ENCODE assay signal across 2 cellular contexts in genomic region chr10:122033224-122033926, GRCh38.
TF ChIP-seq lines count a peak whose summit lies in the region.

No MANE protein-coding gene starts in this region.

TF ChIP-seq in GM12891, 5 proteins besides CTCF, POLR2A, EP300 and RAD21 (continued from another document):
- TF ChIP-seq SPI1 (IDR thresholded peaks at IDR 0.05; ENCODE audit: low read depth, low read length) = no peak

TF ChIP-seq in SK-N-SH, 30 proteins besides CTCF, POLR2A, EP300 and RAD21:
- TF ChIP-seq USF2 (IDR thresholded peaks at IDR 0.05; ENCODE audit: borderline replicate concordance, low read depth, low read length) (no peak), JUND (IDR thresholded peaks at IDR 0.05) (no peak), FOXM1 (IDR thresholded peaks at IDR 0.05; ENCODE audit: low read depth) (no peak), NRF1 (IDR thresholded peaks at IDR 0.05; ENCODE audit: low read depth, low read length) (no peak), MEF2A (IDR thresholded peaks at IDR 0.05; ENCODE audit: borderline replicate concordance, low read depth) (no peak), SIN3A (IDR thresholded peaks at IDR 0.05; ENCODE audit: borderline replicate concordance, low read depth, low read length) (no peak), REST (IDR thresholded peaks at IDR 0.05; ENCODE audit: low read depth, low read length) (no peak), RCOR1 (IDR thresholded peaks at IDR 0.05; ENCODE audit: low read length) (no peak), MXI1 (IDR thresholded peaks at IDR 0.05; ENCODE audit: low read depth, low read length) (no peak), FOXJ3 (CRISPR knock-in tag; IDR thresholded peaks at IDR 0.05) (no peak), GATA2 (CRISPR knock-in tag; IDR thresholded peaks at IDR 0.05) (no peak), TAF1 (IDR thresholded peaks at IDR 0.05; ENCODE audit: borderline replicate concordance, low read depth, low read length) (no peak), GABPA (IDR thresholded peaks at IDR 0.05; ENCODE audit: low read depth) (no peak)
- TF ChIP-seq, protein P1, sequence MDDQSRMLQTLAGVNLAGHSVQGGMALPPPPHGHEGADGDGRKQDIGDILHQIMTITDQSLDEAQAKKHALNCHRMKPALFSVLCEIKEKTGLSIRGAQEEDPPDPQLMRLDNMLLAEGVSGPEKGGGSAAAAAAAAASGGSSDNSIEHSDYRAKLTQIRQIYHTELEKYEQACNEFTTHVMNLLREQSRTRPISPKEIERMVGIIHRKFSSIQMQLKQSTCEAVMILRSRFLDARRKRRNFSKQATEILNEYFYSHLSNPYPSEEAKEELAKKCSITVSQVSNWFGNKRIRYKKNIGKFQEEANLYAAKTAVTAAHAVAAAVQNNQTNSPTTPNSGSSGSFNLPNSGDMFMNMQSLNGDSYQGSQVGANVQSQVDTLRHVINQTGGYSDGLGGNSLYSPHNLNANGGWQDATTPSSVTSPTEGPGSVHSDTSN (IDR thresholded peaks at IDR 0.05) = no peak
